Comparison of ENCODE assay signal across 16 cellular contexts in the genomic region with DNA sequence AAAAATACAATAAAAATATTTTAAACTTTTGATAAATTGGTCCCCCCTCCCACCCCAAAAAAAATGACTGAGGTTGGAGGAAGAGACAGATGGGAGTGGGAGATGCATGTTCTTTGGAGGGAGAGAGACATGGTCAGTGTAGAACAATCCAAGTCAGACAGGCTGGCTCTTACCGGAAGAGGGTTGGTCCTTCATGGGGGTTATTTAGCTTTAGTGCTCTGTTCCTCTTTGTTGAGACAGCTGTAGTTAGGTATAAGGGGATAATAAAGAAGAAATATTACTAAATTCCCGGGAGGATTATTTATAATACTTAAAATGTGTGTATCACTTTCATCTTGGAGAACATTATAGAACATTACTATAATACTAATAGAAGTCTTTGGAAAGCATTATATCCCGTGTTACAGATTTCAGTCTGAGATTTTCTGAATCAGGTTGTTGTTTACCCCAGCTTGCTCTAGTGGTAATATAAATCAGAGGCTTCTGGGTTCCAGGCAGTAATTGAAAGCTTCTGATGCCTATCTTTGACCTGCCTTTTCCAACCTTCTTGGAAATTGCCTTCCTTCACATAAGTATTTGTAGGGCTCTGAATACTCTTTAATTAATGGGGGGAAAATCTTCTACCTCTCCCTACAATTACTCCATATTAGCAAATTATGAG.
"Had no signal": no experiment of that assay in that cellular context is flagged by ENCODE, and none has a peak within 500 bp of the region (broad histone marks: within the 10 kb centered on the region; RNA-seq: fewer than 3 reads in every experiment).

No MANE protein-coding gene starts in this region.

- DNase-seq: activated CD4-positive, alpha-beta T cell treated with anti-CD3 and anti-CD28 coated beads for 4 hours; activated CD8-positive, alpha-beta memory T cell treated with anti-CD3 and anti-CD28 coated beads, Interleukin-2, amount 50 U/mL, for 4 hours; activated CD8-positive, alpha-beta T cell treated with anti-CD3 and anti-CD28 coated beads for 36 hours; activated naive CD8-positive, alpha-beta T cell treated with anti-CD3 and anti-CD28 coated beads, Interleukin-2, amount 10 ng/mL, durations not matched to agents 7 days and 5 days; anterior cingulate cortex; endodermal cell; immature natural killer cell; mesendoderm; stimulated activated CD4-positive, alpha-beta T cell treated with anti-CD3 and anti-CD28 coated beads, Interleukin-15, amount 100 ng/mL, for 24 hours; stimulated activated CD4-positive, alpha-beta T cell treated with anti-CD3 and anti-CD28 coated beads, Interleukin-4, amount 100 ng/mL, for 24 hours; stomach; thyroid gland; uterus; WERI-Rb-1 had no signal

- H3K4me3 ChIP-seq: breast epithelium, stomach, thyroid gland, uterus had no signal

- H3K27ac Mint-ChIP-seq: activated CD8-positive, alpha-beta T cell treated with anti-CD3 and anti-CD28 coated beads for 36 hours; activated naive CD8-positive, alpha-beta T cell treated with anti-CD3 and anti-CD28 coated beads, Interleukin-2, amount 10 ng/mL, durations not matched to agents 7 days and 5 days; endodermal cell; immature natural killer cell had no signal

- H3K4me1 Mint-ChIP-seq: immature natural killer cell had no signal

- H3K27ac ChIP-seq: breast epithelium, parathyroid adenoma, stomach, thyroid gland, WERI-Rb-1 had no signal

- H3K27me3 ChIP-seq: breast epithelium, stomach, thyroid gland, uterus had no signal

- H3K4me1 ChIP-seq: breast epithelium, uterus had no signal

- H3K36me3 Mint-ChIP-seq: immature natural killer cell had no signal

- ATAC-seq: activated CD8-positive, alpha-beta T cell treated with anti-CD3 and anti-CD28 coated beads for 36 hours had no signal

- H3K36me3 ChIP-seq: breast epithelium, stomach, thyroid gland, uterus had no signal

- H3K9me3 ChIP-seq: breast epithelium, stomach, thyroid gland, uterus had no signal

- H3K9me3 Mint-ChIP-seq: activated CD8-positive, alpha-beta T cell treated with anti-CD3 and anti-CD28 coated beads for 36 hours; endodermal cell; immature natural killer cell had no signal

- H3K27me3 Mint-ChIP-seq: activated CD8-positive, alpha-beta T cell treated with anti-CD3 and anti-CD28 coated beads for 36 hours; activated naive CD8-positive, alpha-beta T cell treated with anti-CD3 and anti-CD28 coated beads, Interleukin-2, amount 10 ng/mL, durations not matched to agents 7 days and 5 days had no signal

- H3K4me3 Mint-ChIP-seq: activated CD8-positive, alpha-beta T cell treated with anti-CD3 and anti-CD28 coated beads for 36 hours; activated naive CD8-positive, alpha-beta T cell treated with anti-CD3 and anti-CD28 coated beads, Interleukin-2, amount 10 ng/mL, durations not matched to agents 7 days and 5 days; endodermal cell; immature natural killer cell had no signal
